ENCODE assay signal across 24 cellular contexts in genomic region chr11:62648185-62648966, GRCh38.
"Had no signal": no experiment of that assay in that cellular context is flagged by ENCODE, and none has a peak within 500 bp of the region (broad histone marks: within the 10 kb centered on the region; RNA-seq: fewer than 3 reads in every experiment).

No MANE protein-coding gene starts in this region.

- H3K36me3 Mint-ChIP-seq: activated naive CD8-positive, alpha-beta T cell; naive B cell had no signal

- H3K4me3 ChIP-seq: gastroesophageal sphincter, hepatocyte, right atrium auricular region, suprapubic skin, tibial artery, upper lobe of right lung had no signal

- H2AFZ ChIP-seq: hepatocyte, parathyroid adenoma had no signal

- H3K27me3 ChIP-seq: brain microvascular endothelial cell, gastroesophageal sphincter, hepatocyte, right atrium auricular region, suprapubic skin, tibial artery, upper lobe of right lung had no signal

- H3K9ac ChIP-seq: parathyroid adenoma had no signal

- H3K9me3 Mint-ChIP-seq: mesothelial cell of epicardium, nephron progenitor cell had no signal

- FAIRE-seq: astrocyte, endothelial cell of umbilical vein, keratinocyte had no signal

- H3K4me3 Mint-ChIP-seq: activated CD4-positive, alpha-beta T cell treated with anti-CD3 and anti-CD28 coated beads for 36 hours; activated naive CD8-positive, alpha-beta T cell; mesothelial cell of epicardium; nephron progenitor cell had no signal

- H3K27me3 Mint-ChIP-seq: activated CD4-positive, alpha-beta T cell treated with anti-CD3 and anti-CD28 coated beads for 36 hours; activated naive CD8-positive, alpha-beta T cell; naive B cell had no signal

- H3K27ac Mint-ChIP-seq: activated CD4-positive, alpha-beta T cell treated with anti-CD3 and anti-CD28 coated beads for 36 hours; activated naive CD8-positive, alpha-beta T cell; mesothelial cell of epicardium had no signal

- H3K4me2 ChIP-seq: hepatocyte had no signal

- ATAC-seq: activated CD4-positive, alpha-beta T cell treated with anti-CD3 and anti-CD28 coated beads for 36 hours; gastroesophageal sphincter; left cardiac atrium; upper lobe of right lung had no signal

- DNase-seq: activated CD4-positive, alpha-beta T cell treated with anti-CD3 and anti-CD28 coated beads for 36 hours; activated CD4-positive, CD25-positive, alpha-beta regulatory T cell; activated CD8-positive, alpha-beta memory T cell treated with anti-CD3 and anti-CD28 coated beads for 24 hours; activated T-cell treated with anti-CD3 and anti-CD28 coated beads, Interleukin-2, amount 50 U/mL, for 1 hour; brain microvascular endothelial cell; cortex of kidney; left cardiac atrium; mammary epithelial cell; naive B cell; nephron progenitor cell; nucleus accumbens; stimulated activated naive CD4-positive, alpha-beta T cell; tibial artery; upper lobe of right lung had no signal

- H3K27ac ChIP-seq: brain microvascular endothelial cell, hepatocyte, parathyroid adenoma, right atrium auricular region, suprapubic skin, tibial artery, upper lobe of right lung had no signal

- H3K9me3 ChIP-seq: gastroesophageal sphincter, right atrium auricular region, suprapubic skin, tibial artery, upper lobe of right lung had no signal
